Comparison of ENCODE assay signal across 12 cellular contexts in genomic region chr15:59294574-59294960, GRCh38.
DNase-seq lines count a peak whose midpoint lies in the region; ATAC-seq, FAIRE-seq and TF ChIP-seq lines count a peak whose summit lies in the region.
"Had no signal": no experiment of that assay in that cellular context is flagged by ENCODE, and none has a peak within 500 bp of the region (broad histone marks: within the 10 kb centered on the region; RNA-seq: fewer than 3 reads in every experiment).

No MANE protein-coding gene starts in this region.

- H3K14ac ChIP-seq in trophoblast cell (ENCODE audit: low read length) = peak overlapping the region; percentile 47

- POLR2A ChIA-PET in Panc1 (lab: Charles Lee) = no interaction called here
- POLR2A ChIA-PET in endothelial cell of umbilical vein (lab: Charles Lee) = interaction anchor here (1.0 kb wide), 1 partner anchor 78 kb away, joined by 3 read pairs; the partner anchor contains the start of gene MYO1E

- H3K4me2 ChIP-seq in endothelial cell of umbilical vein (ENCODE audit: insufficient read depth, low read length) (peak overlapping the region; percentile 9), trophoblast cell (ENCODE audit: low read length) (no peak overlapping the region)
- H3K4me2 ChIP-seq: BLaER1, hepatocyte had no signal

- H3K9me1 ChIP-seq in endothelial cell of umbilical vein (replicated peaks; ENCODE audit: control insufficient read depth, extremely low read depth, insufficient read depth, low read length) = no peaks in the 10 kb centered on the region

- H3K9me3 ChIP-seq in Panc1 (ENCODE audit: control insufficient read depth, insufficient read depth, low read depth, low read length) = no peaks in the 10 kb centered on the region
- no peaks in the 10 kb centered on the region for H3K9me3 ChIP-seq in endothelial cell of umbilical vein (replicated peaks; ENCODE audit: control insufficient read depth, insufficient read depth, low read length)
- no peaks in the 10 kb centered on the region for H3K9me3 ChIP-seq in trophoblast cell (ENCODE audit: insufficient read depth, low read depth, low read length)
- H3K9me3 ChIP-seq: BLaER1 had no signal

- H3K79me2 ChIP-seq in endothelial cell of umbilical vein (ENCODE audit: control insufficient read depth, insufficient read depth, low read length) (peaks cover 50% of the 10 kb centered on the region), trophoblast cell (ENCODE audit: control insufficient read depth, insufficient read depth, low read length, poor library complexity) (no peaks in the 10 kb centered on the region)

- DNase-seq in AG09309 (ENCODE audit: low read depth) (peak; percentile 35), Panc1 (ENCODE audit: low read depth, low spot score) (no peak), endothelial cell of umbilical vein (ENCODE audit: low read depth, low spot score) (no peak), trophoblast cell (peak in 1 of 2 donors; percentile 28), NCI-H2107 (lab: John Stamatoyannopoulos, UW) (no peak), D341Med (ENCODE audit: low spot score) (no peak), RPMI8226 (no peak)
- DNase-seq: activated CD4-positive, alpha-beta T cell treated with anti-CD3 and anti-CD28 coated beads, Interleukin-2, amount 10 ng/mL, durations not matched to agents 7 days and 5 days; stimulated activated CD4-positive, alpha-beta T cell treated with anti-CD3 and anti-CD28 coated beads, Interleukin-12 subunit alpha, Interleukin-12 subunit beta, amount 100 ng/mL, for 4 hours had no signal

- peak overlapping the region; percentile 92 for H3K27ac ChIP-seq in Panc1 (ENCODE audit: low read length)
- peak overlapping the region; percentile 89 for H3K27ac ChIP-seq in endothelial cell of umbilical vein (ENCODE audit: insufficient read depth, low read depth, low read length)
- no peak overlapping the region for H3K27ac ChIP-seq in trophoblast cell (ENCODE audit: low read depth, low read length)
- H3K27ac ChIP-seq: BLaER1 had no signal

- H3K79me1 ChIP-seq in trophoblast cell (ENCODE audit: low read length) = peaks cover 12% of the 10 kb centered on the region

- H4K12ac ChIP-seq in trophoblast cell (ENCODE audit: low read depth, low read length) = no peak overlapping the region

- H2BK12ac ChIP-seq in trophoblast cell (ENCODE audit: low read length) = peak overlapping the region; percentile 29

- H3K27me3 ChIP-seq in Panc1 (ENCODE audit: control insufficient read depth, insufficient read depth, low read length) = no peaks in the 10 kb centered on the region
- no peaks in the 10 kb centered on the region for H3K27me3 ChIP-seq in endothelial cell of umbilical vein (ENCODE audit: control insufficient read depth in 2 of 2, insufficient read depth in 2 of 2, low read length in 2 of 2)
- H3K27me3 ChIP-seq in trophoblast cell (ENCODE audit: insufficient read depth, low read length) = no peaks in the 10 kb centered on the region
- H3K27me3 ChIP-seq: BLaER1, hepatocyte had no signal

- no peak overlapping the region for H4K91ac ChIP-seq in trophoblast cell (ENCODE audit: low read depth, low read length)

- FAIRE-seq in endothelial cell of umbilical vein (lab: Jason Lieb, UNC) = no peak

- in situ Hi-C loops in Panc1 (cut with HindIII; ENCODE audit: low pct_unique_long_range_greater_than_20kb, low sequenced_read_pairs) = no loop called here

- peak overlapping the region; percentile 81 for H3K18ac ChIP-seq in trophoblast cell (ENCODE audit: low read length)

- WGBS in trophoblast cell (ENCODE audit: extremely low coverage, insufficient coverage, insufficient read length) = no CpG with 5 or more reads among the region's 2 CpGs

- H2AK5ac ChIP-seq in trophoblast cell (ENCODE audit: low read length) = peak overlapping the region; percentile 39

- no peak for TF ChIP-seq POLR2A in endothelial cell of umbilical vein (IDR thresholded peaks at IDR 0.05; ENCODE audit: low read depth, low read length)

- no peak overlapping the region for H2BK120ac ChIP-seq in trophoblast cell (ENCODE audit: insufficient read depth, low read length, poor library complexity)

- H2AFZ ChIP-seq in endothelial cell of umbilical vein (ENCODE audit: low read depth, low read length) (no peak overlapping the region), trophoblast cell (ENCODE audit: insufficient read depth, low read length, poor library complexity) (no peak overlapping the region)
- H2AFZ ChIP-seq: hepatocyte had no signal

- H3K9ac ChIP-seq in endothelial cell of umbilical vein (replicated peaks; ENCODE audit: extremely low read depth, insufficient read depth, low read length) (peak overlapping the region; percentile 44), trophoblast cell (ENCODE audit: low read length) (no peak overlapping the region)
- H3K9ac ChIP-seq: BLaER1 had no signal

- H3K4me1 ChIP-seq in Panc1 (ENCODE audit: control insufficient read depth, insufficient read depth, low read length) = peaks cover 85% of the 10 kb centered on the region
- H3K4me1 ChIP-seq in endothelial cell of umbilical vein (ENCODE audit: control insufficient read depth, extremely low read depth, insufficient read depth, low read length) = peaks cover 44% of the 10 kb centered on the region
- H3K4me1 ChIP-seq in trophoblast cell (ENCODE audit: control insufficient read depth in 1 of 2, insufficient read depth in 2 of 2, low read length in 2 of 2) = peaks cover 26 to 29% of the 10 kb centered on the region in 2 experiments

- no peak for TF ChIP-seq CTCF in AG09309 (IDR thresholded peaks at IDR 0.05; ENCODE audit: control insufficient read depth, insufficient read depth, low read depth, low read length, missing control alignments)
- no peak for TF ChIP-seq CTCF in Panc1 (IDR thresholded peaks at IDR 0.05)
- no peak for TF ChIP-seq CTCF in endothelial cell of umbilical vein (IDR thresholded peaks at IDR 0.05; ENCODE audit: extremely low read depth in 1 of 2, insufficient read depth in 1 of 2, low read depth in 1 of 2, low read length in 2 of 2)

- no peak for ATAC-seq in Panc1
- ATAC-seq in HG02870 (IDR thresholded peaks at IDR 0.05; ENCODE audit: unreplicated experiment) = no peak

- no peak overlapping the region for H4K8ac ChIP-seq in trophoblast cell (ENCODE audit: low read depth, low read length)

- H3K36me3 ChIP-seq in Panc1 (ENCODE audit: control insufficient read depth, insufficient read depth, low read length) = no peaks in the 10 kb centered on the region
- H3K36me3 ChIP-seq in endothelial cell of umbilical vein (ENCODE audit: control insufficient read depth in 2 of 2, extremely low read depth in 1 of 2, insufficient read depth in 2 of 2, low read length in 2 of 2) = no peaks in the 10 kb centered on the region
- H3K36me3 ChIP-seq in trophoblast cell (ENCODE audit: control insufficient read depth in 1 of 2, insufficient read depth in 2 of 2, low read length in 2 of 2) = no peaks in the 10 kb centered on the region
- H3K36me3 ChIP-seq: BLaER1 had no signal

- H3K23ac ChIP-seq in trophoblast cell (ENCODE audit: low read length) = no peak overlapping the region

- no peak overlapping the region for H3K4ac ChIP-seq in trophoblast cell (ENCODE audit: low read depth, low read length)

- no peak overlapping the region for H2BK5ac ChIP-seq in trophoblast cell (ENCODE audit: low read depth, low read length, poor library complexity)

- no peaks in the 10 kb centered on the region for H4K20me1 ChIP-seq in endothelial cell of umbilical vein (replicated peaks; ENCODE audit: control insufficient read depth, extremely low read depth, insufficient read depth, low read length)
- H4K20me1 ChIP-seq: BLaER1 had no signal

- H3K4me3 ChIP-seq in AG09309 (ENCODE audit: control insufficient read depth, low read depth, low read length) = no peak overlapping the region
- H3K4me3 ChIP-seq in Panc1 (ENCODE audit: low read depth in 2 of 2, low read length in 2 of 2) = no peak overlapping the region
- H3K4me3 ChIP-seq in endothelial cell of umbilical vein (replicated peaks in 1 of 3; ENCODE audit: insufficient read depth in 1 of 3, low read depth in 1 of 3, low read length in 3 of 3) = no peak overlapping the region
- no peak overlapping the region for H3K4me3 ChIP-seq in trophoblast cell (ENCODE audit: low read depth, low read length)
- H3K4me3 ChIP-seq: BLaER1, hepatocyte had no signal

- CTCF ChIA-PET in Panc1 (lab: Charles Lee) = interaction anchor here (0.6 kb wide), 1 partner anchor 62 kb away, joined by 3 read pairs; no protein-coding TSS in a partner anchor
- CTCF ChIA-PET in endothelial cell of umbilical vein (lab: Charles Lee) = interaction anchor here (0.7 to 3.1 kb wide), 3 partner anchors 47 to 120 kb away, joined by 3 to 21 read pairs (median 5); partner anchors contain the start of gene MYO1E

- BruUV-seq in Panc1 (replicated peaks; lab: Mats Ljungman, UMichigan) (no TSS peak), endothelial cell of umbilical vein (replicated peaks; lab: Mats Ljungman, UMichigan) (no TSS peak)

- dilution Hi-C loops in endothelial cell of umbilical vein (cut with MboI; ENCODE audit: extremely low pct_ligation_motif_present, low sequenced_read_pairs) = no loop called here

- intact Hi-C loops in Panc1 (cut with micrococcal nuclease; ENCODE audit: unreplicated experiment) = no loop called here
- intact Hi-C loops in endothelial cell of umbilical vein (cut with micrococcal nuclease) = loop anchor here (2.0 kb wide), 1 partner anchor 120 kb away; no protein-coding TSS in a partner anchor

TF ChIP-seq in endothelial cell of umbilical vein, 7 proteins besides CTCF, POLR2A, EP300 and RAD21:
- no peak for TF ChIP-seq EZH2 (IDR thresholded peaks at IDR 0.05; ENCODE audit: borderline replicate concordance, low read depth, low read length, severe bottlenecking)
- no peak for TF ChIP-seq JUN (IDR thresholded peaks at IDR 0.05; ENCODE audit: borderline replicate concordance, insufficient read depth, insufficient read length, low read depth)
- TF ChIP-seq FOS (IDR thresholded peaks at IDR 0.05; ENCODE audit: borderline replicate concordance, insufficient read depth, low read length) = no peak
- no peak for TF ChIP-seq GATA2 (IDR thresholded peaks at IDR 0.05; ENCODE audit: insufficient read depth, insufficient read length, low read depth, low read length)
